Comparison of ENCODE assay signal across 8 cellular contexts in the genomic region with DNA sequence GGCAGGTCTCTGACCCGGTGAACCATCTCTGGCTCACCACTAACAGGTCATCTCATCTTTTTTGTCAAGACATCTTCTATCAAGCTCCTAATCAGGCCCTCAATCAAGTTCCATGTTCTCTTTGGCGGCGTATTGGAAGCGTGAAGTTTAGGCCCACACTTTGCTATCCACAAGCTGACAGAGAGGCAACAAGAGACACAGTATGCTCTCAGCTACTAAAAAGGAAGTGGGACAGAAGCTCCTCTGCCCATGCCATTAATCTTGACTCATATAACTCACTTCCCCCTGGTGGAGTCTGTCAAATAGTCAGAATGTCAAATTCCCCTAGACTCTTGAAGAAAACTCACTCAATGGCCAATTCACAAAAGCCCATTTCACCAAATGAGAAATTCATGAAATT.
A peak's percentile ranks its signal among the peaks of the same experiment; 100 is the strongest.
DNase-seq lines count a peak whose midpoint lies in the region; ATAC-seq, FAIRE-seq and TF ChIP-seq lines count a peak whose summit lies in the region.

No MANE protein-coding gene starts in this region.

- CTCF ChIA-PET in Panc1 (lab: Charles Lee), result no interaction called here

- POLR2A ChIA-PET in Panc1 (lab: Charles Lee), result no interaction called here

- no peaks in the 10 kb centered on the region for H3K36me3 ChIP-seq in ACC112 (ENCODE audit: insufficient read depth, low read length)
- H3K36me3 ChIP-seq in Panc1 (ENCODE audit: control insufficient read depth, insufficient read depth, low read length), result no peaks in the 10 kb centered on the region
- no peaks in the 10 kb centered on the region for H3K36me3 ChIP-seq in esophagus squamous epithelium

- no peak for FAIRE-seq in D721Med (lab: Jason Lieb, UNC)

- WGBS in esophagus squamous epithelium, 2 donors, result 66 to 85% methylated on average over 4 of the region's 4 CpGs

- no peak overlapping the region for H3K4me3 ChIP-seq in ACC112 (ENCODE audit: low read depth, low read length)
- no peak overlapping the region for H3K4me3 ChIP-seq in Panc1 (ENCODE audit: low read depth in 2 of 2, low read length in 2 of 2)
- H3K4me3 ChIP-seq in esophagus squamous epithelium, result no peak overlapping the region

- H3K27ac ChIP-seq in ACC112 (ENCODE audit: low read depth, low read length) (peak overlapping the region; percentile 10; the same call in 1 of the 2 replicates), Panc1 (ENCODE audit: low read length) (peak overlapping the region; percentile 23; the same call in 1 of the 2 replicates), esophagus squamous epithelium (peak overlapping the region in 2 of 4 donors; percentile 10 to 60)

- no peaks in the 10 kb centered on the region for H3K9me3 ChIP-seq in Panc1 (ENCODE audit: control insufficient read depth, insufficient read depth, low read depth, low read length)
- H3K9me3 ChIP-seq in esophagus squamous epithelium, result no peaks in the 10 kb centered on the region

- H3K79me2 ChIP-seq in ACC112 (ENCODE audit: control insufficient read depth, insufficient read depth, low read length, unreplicated experiment), result no peaks in the 10 kb centered on the region

- H2AFZ ChIP-seq in ACC112 (ENCODE audit: low read length, unreplicated experiment), result no peak overlapping the region

- H3K27me3 ChIP-seq in ACC112 (ENCODE audit: insufficient read depth, low read length), result no peaks in the 10 kb centered on the region
- no peaks in the 10 kb centered on the region for H3K27me3 ChIP-seq in Panc1 (ENCODE audit: control insufficient read depth, insufficient read depth, low read length)
- H3K27me3 ChIP-seq in esophagus squamous epithelium, result no peaks in the 10 kb centered on the region

- intact Hi-C loops in Panc1 (cut with micrococcal nuclease; ENCODE audit: unreplicated experiment), result no loop called here
- intact Hi-C loops in esophagus squamous epithelium (cut with DNase I), result no loop called here

- in situ Hi-C loops in Panc1 (cut with HindIII; ENCODE audit: low pct_unique_long_range_greater_than_20kb, low sequenced_read_pairs), result no loop called here

- TF ChIP-seq CTCF in Panc1 (IDR thresholded peaks at IDR 0.05), result no peak
- peak in 1 of 6 experiments; percentile 19 for TF ChIP-seq CTCF in esophagus squamous epithelium (IDR thresholded peaks at IDR 0.05)
- TF ChIP-seq CTCF in D721Med (IDR thresholded peaks at IDR 0.05; ENCODE audit: insufficient read depth, missing control alignments), result no peak

- peaks cover 31% of the 10 kb centered on the region for H3K4me1 ChIP-seq in ACC112 (ENCODE audit: control insufficient read depth, insufficient read depth, low read length, unreplicated experiment)
- H3K4me1 ChIP-seq in Panc1 (ENCODE audit: control insufficient read depth, insufficient read depth, low read length), result peaks cover 2% of the 10 kb centered on the region; the same call in 1 of the 2 replicates
- H3K4me1 ChIP-seq in esophagus squamous epithelium, result peaks cover 14 to 42% (median 15%) of the 10 kb centered on the region in 3 donors

- no peak for DNase-seq in Panc1 (ENCODE audit: low read depth, low spot score)
- peak; percentile 41 for DNase-seq in foreskin melanocyte
- no peak for DNase-seq in esophagus squamous epithelium (lab: John Stamatoyannopoulos, UW)
- no peak for DNase-seq in D721Med (ENCODE audit: insufficient read length, low spot score)
- no peak for DNase-seq in NCI-H1436 (lab: John Stamatoyannopoulos, UW)

- ATAC-seq in GM18861 (IDR thresholded peaks at IDR 0.05; ENCODE audit: unreplicated experiment) (peak; percentile 90), HG02938 (IDR thresholded peaks at IDR 0.05; ENCODE audit: unreplicated experiment) (peak; percentile 92), Panc1 (no peak)

- no peak for TF ChIP-seq POLR2A in esophagus squamous epithelium (IDR thresholded peaks at IDR 0.05)

- BruUV-seq in Panc1 (replicated peaks; lab: Mats Ljungman, UMichigan), result no TSS peak
